Comparison of ENCODE assay signal across 1 cellular context in the genomic region with DNA sequence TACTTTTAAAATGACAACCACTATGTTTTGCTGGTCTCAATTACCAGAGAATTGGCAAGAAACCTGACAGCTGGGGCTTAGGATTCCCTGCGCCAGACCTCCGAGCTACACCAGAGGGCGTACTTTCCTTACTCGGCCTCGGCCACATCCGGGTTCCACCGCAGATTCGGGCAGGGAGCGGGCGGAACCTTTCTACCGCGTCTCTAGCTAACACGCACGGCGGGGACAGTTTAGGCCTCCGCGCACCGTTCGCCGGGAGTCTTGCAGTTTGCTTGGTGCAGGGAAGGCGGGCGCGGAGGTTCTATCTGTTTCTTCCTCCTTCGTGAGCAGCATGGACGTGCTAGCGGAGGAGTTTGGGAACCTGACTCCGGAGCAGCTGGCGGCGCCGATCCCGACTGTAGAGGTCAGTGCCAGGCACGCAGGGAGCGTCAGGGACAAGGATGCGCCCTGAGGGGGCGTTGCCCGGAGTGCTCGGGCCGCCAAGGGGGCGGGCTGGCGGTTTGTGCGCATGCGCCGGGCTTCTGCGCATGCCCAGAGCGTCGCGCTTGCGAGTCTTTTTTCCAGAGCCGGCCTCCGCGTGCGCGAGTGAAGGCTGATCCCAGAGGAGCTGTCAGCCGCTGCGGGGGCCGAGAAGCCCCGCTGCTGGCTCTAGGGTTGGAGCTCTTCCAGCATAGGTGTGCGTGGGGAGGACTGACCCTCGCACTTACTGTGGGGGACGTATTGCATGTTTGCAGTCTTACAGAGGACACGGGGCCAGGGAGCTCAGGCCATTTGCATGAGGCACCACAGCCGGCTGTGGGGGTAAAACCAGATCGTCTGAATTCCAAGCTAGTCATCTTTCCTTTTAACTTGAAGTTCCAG.
TF ChIP-seq lines count a peak whose summit lies in the region.

Gene POLR3B (plus strand): TSS at position 200 of the 861 bp plus-strand sequence. CDS start 132 bp downstream, at position 332.

TF ChIP-seq in K562, 482 proteins besides CTCF, POLR2A, EP300 and RAD21 (continued from another document and continues in another):
- peak; percentile 35 to 86; a peak in 2 of 4 replicates for TF ChIP-seq UBTF (IDR thresholded peaks at IDR 0.05; ENCODE audit: borderline replicate concordance in 1 of 2, low read depth in 2 of 2, low read length in 2 of 2)
- TF ChIP-seq ETV5 (CRISPR knock-in tag; IDR thresholded peaks at IDR 0.05; ENCODE audit: low read depth) = peak; percentile 81; the same call in 1 of the 2 replicates
- TF ChIP-seq, protein P1, sequence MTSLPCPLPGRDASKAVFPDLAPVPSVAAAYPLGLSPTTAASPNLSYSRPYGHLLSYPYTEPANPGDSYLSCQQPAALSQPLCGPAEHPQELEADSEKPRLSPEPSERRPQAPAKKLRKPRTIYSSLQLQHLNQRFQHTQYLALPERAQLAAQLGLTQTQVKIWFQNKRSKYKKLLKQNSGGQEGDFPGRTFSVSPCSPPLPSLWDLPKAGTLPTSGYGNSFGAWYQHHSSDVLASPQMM (CRISPR knock-in tag; IDR thresholded peaks at IDR 0.05) = no peak
- peak; percentile 75 for TF ChIP-seq POU5F1 (IDR thresholded peaks at IDR 0.05; ENCODE audit: borderline replicate concordance, low read depth, low read length, partially characterized antibody)
- TF ChIP-seq CBFA2T2 (conservative IDR thresholded peaks at IDR 0.05) = no peak
- TF ChIP-seq DACH1 (IDR thresholded peaks at IDR 0.05; ENCODE audit: partially characterized antibody) = no peak
- TF ChIP-seq ZFP1 (CRISPR knock-in tag; IDR thresholded peaks at IDR 0.05) = no peak
- peak; percentile 45; the same call in 1 of the 2 replicates for TF ChIP-seq GTF2E2 (tag; IDR thresholded peaks at IDR 0.05)
- no peak for TF ChIP-seq ZNF121 (CRISPR knock-in tag; conservative IDR thresholded peaks at IDR 0.05)
- TF ChIP-seq, protein P2, sequence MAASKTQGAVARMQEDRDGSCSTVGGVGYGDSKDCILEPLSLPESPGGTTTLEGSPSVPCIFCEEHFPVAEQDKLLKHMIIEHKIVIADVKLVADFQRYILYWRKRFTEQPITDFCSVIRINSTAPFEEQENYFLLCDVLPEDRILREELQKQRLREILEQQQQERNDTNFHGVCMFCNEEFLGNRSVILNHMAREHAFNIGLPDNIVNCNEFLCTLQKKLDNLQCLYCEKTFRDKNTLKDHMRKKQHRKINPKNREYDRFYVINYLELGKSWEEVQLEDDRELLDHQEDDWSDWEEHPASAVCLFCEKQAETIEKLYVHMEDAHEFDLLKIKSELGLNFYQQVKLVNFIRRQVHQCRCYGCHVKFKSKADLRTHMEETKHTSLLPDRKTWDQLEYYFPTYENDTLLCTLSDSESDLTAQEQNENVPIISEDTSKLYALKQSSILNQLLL (CRISPR knock-in tag; IDR thresholded peaks at IDR 0.05; ENCODE audit: borderline replicate concordance) = no peak
- TF ChIP-seq ATF4 (CRISPR knock-in tag; IDR thresholded peaks at IDR 0.05) = peak; percentile 39; the same call in 1 of the 2 replicates
- TF ChIP-seq ETV6 (IDR thresholded peaks at IDR 0.05; ENCODE audit: borderline replicate concordance in 1 of 2, low read depth in 2 of 2, low read length in 1 of 2) = no peak
- TF ChIP-seq ETV6 (CRISPR knock-in tag; IDR thresholded peaks at IDR 0.05; ENCODE audit: borderline replicate concordance) = no peak
- TF ChIP-seq SMAD4 (CRISPR knock-in tag; conservative IDR thresholded peaks at IDR 0.05) = peak; percentile 90
- no peak for TF ChIP-seq TCFL5 (CRISPR knock-in tag; conservative IDR thresholded peaks at IDR 0.05)
- TF ChIP-seq KHSRP (IDR thresholded peaks at IDR 0.05) = no peak
- TF ChIP-seq E2F3 (CRISPR knock-in tag; IDR thresholded peaks at IDR 0.05) = 0 out of 2 replicates have a peak, but pooled peaks have one; percentile 63
- TF ChIP-seq NCOR1 (IDR thresholded peaks at IDR 0.05) = 0 out of 2 replicates have a peak, but pooled peaks have one; percentile 18
- no peak for TF ChIP-seq ZNF699 (CRISPR knock-in tag; IDR thresholded peaks at IDR 0.05; ENCODE audit: insufficient replicate concordance)
- TF ChIP-seq YBX1 (IDR thresholded peaks at IDR 0.05) = no peak
- TF ChIP-seq ZNF551 (CRISPR knock-in tag; IDR thresholded peaks at IDR 0.05) = no peak
- TF ChIP-seq NFATC3 (IDR thresholded peaks at IDR 0.05) = 0 out of 2 replicates have a peak, but pooled peaks have one; percentile 13
- TF ChIP-seq RUNX1 (IDR thresholded peaks at IDR 0.05; ENCODE audit: low read depth) = no peak
- peak; percentile 87 for TF ChIP-seq SIN3B (IDR thresholded peaks at IDR 0.05; ENCODE audit: low read depth)
- TF ChIP-seq ZNF785 (CRISPR knock-in tag; IDR thresholded peaks at IDR 0.05) = no peak
- TF ChIP-seq, protein P3, sequence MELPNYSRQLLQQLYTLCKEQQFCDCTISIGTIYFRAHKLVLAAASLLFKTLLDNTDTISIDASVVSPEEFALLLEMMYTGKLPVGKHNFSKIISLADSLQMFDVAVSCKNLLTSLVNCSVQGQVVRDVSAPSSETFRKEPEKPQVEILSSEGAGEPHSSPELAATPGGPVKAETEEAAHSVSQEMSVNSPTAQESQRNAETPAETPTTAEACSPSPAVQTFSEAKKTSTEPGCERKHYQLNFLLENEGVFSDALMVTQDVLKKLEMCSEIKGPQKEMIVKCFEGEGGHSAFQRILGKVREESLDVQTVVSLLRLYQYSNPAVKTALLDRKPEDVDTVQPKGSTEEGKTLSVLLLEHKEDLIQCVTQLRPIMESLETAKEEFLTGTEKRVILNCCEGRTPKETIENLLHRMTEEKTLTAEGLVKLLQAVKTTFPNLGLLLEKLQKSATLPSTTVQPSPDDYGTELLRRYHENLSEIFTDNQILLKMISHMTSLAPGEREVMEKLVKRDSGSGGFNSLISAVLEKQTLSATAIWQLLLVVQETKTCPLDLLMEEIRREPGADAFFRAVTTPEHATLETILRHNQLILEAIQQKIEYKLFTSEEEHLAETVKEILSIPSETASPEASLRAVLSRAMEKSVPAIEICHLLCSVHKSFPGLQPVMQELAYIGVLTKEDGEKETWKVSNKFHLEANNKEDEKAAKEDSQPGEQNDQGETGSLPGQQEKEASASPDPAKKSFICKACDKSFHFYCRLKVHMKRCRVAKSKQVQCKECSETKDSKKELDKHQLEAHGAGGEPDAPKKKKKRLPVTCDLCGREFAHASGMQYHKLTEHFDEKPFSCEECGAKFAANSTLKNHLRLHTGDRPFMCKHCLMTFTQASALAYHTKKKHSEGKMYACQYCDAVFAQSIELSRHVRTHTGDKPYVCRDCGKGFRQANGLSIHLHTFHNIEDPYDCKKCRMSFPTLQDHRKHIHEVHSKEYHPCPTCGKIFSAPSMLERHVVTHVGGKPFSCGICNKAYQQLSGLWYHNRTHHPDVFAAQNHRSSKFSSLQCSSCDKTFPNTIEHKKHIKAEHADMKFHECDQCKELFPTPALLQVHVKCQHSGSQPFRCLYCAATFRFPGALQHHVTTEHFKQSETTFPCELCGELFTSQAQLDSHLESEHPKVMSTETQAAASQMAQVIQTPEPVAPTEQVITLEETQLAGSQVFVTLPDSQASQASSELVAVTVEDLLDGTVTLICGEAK (IDR thresholded peaks at IDR 0.05) = peak; percentile 94
- TF ChIP-seq, protein P3 (CRISPR knock-in tag; IDR thresholded peaks at IDR 0.05) = no peak
- 0 out of 2 replicates have a peak, but pooled peaks have one; percentile 34 for TF ChIP-seq ZNF134 (CRISPR knock-in tag; conservative IDR thresholded peaks at IDR 0.05)
- TF ChIP-seq PCBP2 (IDR thresholded peaks at IDR 0.05; ENCODE audit: low read depth, low read length, poor library complexity, severe bottlenecking) = no peak
- TF ChIP-seq CCNT2 (IDR thresholded peaks at IDR 0.05; ENCODE audit: borderline replicate concordance, extremely low read depth, insufficient read length, low read depth, low read length) = no peak
- no peak for TF ChIP-seq SNIP1 (IDR thresholded peaks at IDR 0.05; ENCODE audit: low read depth)
- no peak for TF ChIP-seq KLF10 (CRISPR knock-in tag; IDR thresholded peaks at IDR 0.05)
- no peak for TF ChIP-seq NFE2L1 (tag; IDR thresholded peaks at IDR 0.05; ENCODE audit: borderline replicate concordance, low read depth)
- TF ChIP-seq FOS (IDR thresholded peaks at IDR 0.05; ENCODE audit: extremely low read depth, insufficient read length) = no peak
- TF ChIP-seq ZNF57 (CRISPR knock-in tag; IDR thresholded peaks at IDR 0.05) = peak; percentile 86; the same call in 1 of the 2 replicates
- TF ChIP-seq, protein P4, sequence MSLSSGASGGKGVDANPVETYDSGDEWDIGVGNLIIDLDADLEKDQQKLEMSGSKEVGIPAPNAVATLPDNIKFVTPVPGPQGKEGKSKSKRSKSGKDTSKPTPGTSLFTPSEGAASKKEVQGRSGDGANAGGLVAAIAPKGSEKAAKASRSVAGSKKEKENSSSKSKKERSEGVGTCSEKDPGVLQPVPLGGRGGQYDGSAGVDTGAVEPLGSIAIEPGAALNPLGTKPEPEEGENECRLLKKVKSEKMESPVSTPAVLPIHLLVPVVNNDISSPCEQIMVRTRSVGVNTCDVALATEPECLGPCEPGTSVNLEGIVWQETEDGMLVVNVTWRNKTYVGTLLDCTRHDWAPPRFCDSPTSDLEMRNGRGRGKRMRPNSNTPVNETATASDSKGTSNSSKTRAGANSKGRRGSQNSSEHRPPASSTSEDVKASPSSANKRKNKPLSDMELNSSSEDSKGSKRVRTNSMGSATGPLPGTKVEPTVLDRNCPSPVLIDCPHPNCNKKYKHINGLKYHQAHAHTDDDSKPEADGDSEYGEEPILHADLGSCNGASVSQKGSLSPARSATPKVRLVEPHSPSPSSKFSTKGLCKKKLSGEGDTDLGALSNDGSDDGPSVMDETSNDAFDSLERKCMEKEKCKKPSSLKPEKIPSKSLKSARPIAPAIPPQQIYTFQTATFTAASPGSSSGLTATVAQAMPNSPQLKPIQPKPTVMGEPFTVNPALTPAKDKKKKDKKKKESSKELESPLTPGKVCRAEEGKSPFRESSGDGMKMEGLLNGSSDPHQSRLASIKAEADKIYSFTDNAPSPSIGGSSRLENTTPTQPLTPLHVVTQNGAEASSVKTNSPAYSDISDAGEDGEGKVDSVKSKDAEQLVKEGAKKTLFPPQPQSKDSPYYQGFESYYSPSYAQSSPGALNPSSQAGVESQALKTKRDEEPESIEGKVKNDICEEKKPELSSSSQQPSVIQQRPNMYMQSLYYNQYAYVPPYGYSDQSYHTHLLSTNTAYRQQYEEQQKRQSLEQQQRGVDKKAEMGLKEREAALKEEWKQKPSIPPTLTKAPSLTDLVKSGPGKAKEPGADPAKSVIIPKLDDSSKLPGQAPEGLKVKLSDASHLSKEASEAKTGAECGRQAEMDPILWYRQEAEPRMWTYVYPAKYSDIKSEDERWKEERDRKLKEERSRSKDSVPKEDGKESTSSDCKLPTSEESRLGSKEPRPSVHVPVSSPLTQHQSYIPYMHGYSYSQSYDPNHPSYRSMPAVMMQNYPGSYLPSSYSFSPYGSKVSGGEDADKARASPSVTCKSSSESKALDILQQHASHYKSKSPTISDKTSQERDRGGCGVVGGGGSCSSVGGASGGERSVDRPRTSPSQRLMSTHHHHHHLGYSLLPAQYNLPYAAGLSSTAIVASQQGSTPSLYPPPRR (CRISPR knock-in tag; IDR thresholded peaks at IDR 0.05; ENCODE audit: borderline replicate concordance) = no peak
- peak; percentile 87 for TF ChIP-seq HLTF (IDR thresholded peaks at IDR 0.05)
- no peak for TF ChIP-seq DPF2 (IDR thresholded peaks at IDR 0.05)
- TF ChIP-seq ETV1 (tag; conservative IDR thresholded peaks at IDR 0.05; ENCODE audit: low read depth) = peak; percentile 77
